In the genomic region with DNA sequence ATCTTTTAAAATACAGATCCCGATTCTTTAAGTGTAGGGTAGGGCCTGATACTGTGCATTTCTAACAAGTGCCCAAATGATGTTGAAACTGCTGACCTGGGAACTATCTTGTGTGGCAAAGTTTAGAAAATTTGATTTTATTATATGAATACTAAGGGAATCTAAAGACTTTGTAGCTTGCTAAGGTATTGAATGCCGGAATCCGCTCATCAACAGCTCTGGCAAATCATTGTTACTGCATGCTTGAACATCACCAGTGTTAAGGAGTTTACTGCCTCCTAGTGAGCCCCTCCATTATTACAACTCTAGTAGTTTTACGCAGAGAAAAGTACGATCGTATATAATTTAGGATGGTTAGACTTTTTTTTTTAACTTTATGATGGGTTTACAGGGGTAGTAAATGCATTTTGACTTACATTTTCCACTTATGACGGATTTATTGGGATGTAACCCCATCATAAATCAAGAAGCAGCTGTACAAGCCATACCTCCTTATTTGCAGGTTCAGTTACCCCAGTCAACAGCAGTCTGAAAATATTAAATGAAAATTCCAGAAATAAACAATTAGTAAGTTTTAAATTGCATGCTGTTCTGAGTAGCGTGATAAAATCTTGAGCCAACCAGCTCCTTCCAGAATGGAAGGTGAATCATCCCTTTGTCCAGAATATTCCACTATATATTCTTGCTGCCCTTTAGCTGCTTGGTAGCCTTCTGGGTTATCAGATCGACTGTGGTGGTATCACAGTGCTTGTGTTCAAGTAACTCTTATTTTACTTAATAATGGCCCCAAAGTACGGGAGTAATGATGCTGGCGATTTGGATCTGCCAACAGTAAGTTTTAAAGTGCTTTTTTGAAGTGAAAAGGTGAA, we compare ENCODE assay signal across 8 cellular contexts. TPM values are rescaled to one million over a fixed set of nuclear protein-coding genes. Genes with fewer than 3 reads are reported as not detected.
A peak's percentile ranks its signal among the peaks of the same experiment; 100 is the strongest.
DNase-seq lines count a peak whose midpoint lies in the region; ATAC-seq and TF ChIP-seq lines count a peak whose summit lies in the region.

No MANE protein-coding gene starts in this region.

- CTCF ChIA-PET in CD4-positive, alpha-beta memory T cell (lab: Charles Lee; ENCODE audit: partially characterized antibody), result interaction anchor here (0.7 to 4.4 kb wide), 11 partner anchors 10 to 536 kb away, joined by 3 to 42 read pairs (median 5); a partner anchor contains a TSS

- H3K4me1 Mint-ChIP-seq in CD4-positive, alpha-beta memory T cell, result peaks cover 33 to 48% (median 41%) of the 10 kb centered on the region in 4 donors

- ATAC-seq in GM19025 (IDR thresholded peaks at IDR 0.05; ENCODE audit: low read depth, unreplicated experiment) (peak; percentile 30), HG03175 (IDR thresholded peaks at IDR 0.05; ENCODE audit: unreplicated experiment) (peak; percentile 63), lower lobe of right lung (peak; percentile 81 to 82)

- intact Hi-C loops in CD4-positive, alpha-beta memory T cell (cut with micrococcal nuclease), result loop anchor here (1.0 to 10.0 kb wide), 4 partner anchors 31 to 1051 kb away; a partner anchor contains a TSS
- intact Hi-C loops in lower lobe of right lung (cut with DNase I), result no loop called here

- peak overlapping the region; percentile 88 to 89 for H3K4me3 ChIP-seq in CD4-positive, alpha-beta memory T cell (ENCODE audit: low read length in 2 of 2)
- H3K4me3 ChIP-seq in effector memory CD4-positive, alpha-beta T cell (ENCODE audit: insufficient read depth, low read depth, low read length, poor library complexity, severe bottlenecking), result peak overlapping the region; percentile 74
- peak overlapping the region; percentile 79 for H3K4me3 ChIP-seq in lower lobe of right lung

- peak overlapping the region; percentile 93 to 100 (median 96) for H3K4me3 Mint-ChIP-seq in CD4-positive, alpha-beta memory T cell

- H3K4me1 ChIP-seq in CD4-positive, alpha-beta memory T cell (ENCODE audit: insufficient read depth, low read length), result peaks cover 37% of the 10 kb centered on the region
- peaks cover 3% of the 10 kb centered on the region for H3K4me1 ChIP-seq in effector memory CD4-positive, alpha-beta T cell (ENCODE audit: control insufficient read depth, insufficient read depth, low read length, poor library complexity, severe bottlenecking)
- peaks cover 45% of the 10 kb centered on the region for H3K4me1 ChIP-seq in lower lobe of right lung

- peak overlapping the region; percentile 85 to 99 (median 96) for H3K27ac Mint-ChIP-seq in CD4-positive, alpha-beta memory T cell

- H3K9me3 ChIP-seq in CD4-positive, alpha-beta memory T cell (ENCODE audit: control insufficient read depth in 1 of 2, low read length in 2 of 2), result no peaks in the 10 kb centered on the region
- no peaks in the 10 kb centered on the region for H3K9me3 ChIP-seq in effector memory CD4-positive, alpha-beta T cell (ENCODE audit: control insufficient read depth, low read length)
- H3K9me3 ChIP-seq in lower lobe of right lung, result no peaks in the 10 kb centered on the region

- peaks cover 17 to 43% of the 10 kb centered on the region in 2 donors for H3K36me3 Mint-ChIP-seq in CD4-positive, alpha-beta memory T cell

- TF ChIP-seq CTCF in lower lobe of right lung (IDR thresholded peaks at IDR 0.05), result peak; percentile 65

- H3K27me3 ChIP-seq in CD4-positive, alpha-beta memory T cell (ENCODE audit: insufficient read depth, low read length), result no peaks in the 10 kb centered on the region
- H3K27me3 ChIP-seq in effector memory CD4-positive, alpha-beta T cell (replicated peaks; ENCODE audit: control insufficient read depth, insufficient read depth, low read length, poor library complexity, severe bottlenecking), result no peaks in the 10 kb centered on the region
- H3K27me3 ChIP-seq in lower lobe of right lung (ENCODE audit: low read depth), result no peaks in the 10 kb centered on the region

- DNase-seq in CD4-positive, alpha-beta memory T cell, result peak; percentile 57 to 75 (median 69)
- peak; percentile 81 for DNase-seq in NCI-H2107 treated with DMSO at 0.1 percent for 48 hours (lab: John Stamatoyannopoulos, UW; ENCODE audit: unreplicated experiment)
- DNase-seq in UCSD-AML1 (lab: John Stamatoyannopoulos, UW; ENCODE audit: unreplicated experiment), result peak; percentile 11
- peak in 2 of 3 donors; percentile 8 to 27 for DNase-seq in effector memory CD4-positive, alpha-beta T cell
- no peak for DNase-seq in lower lobe of right lung
- peak in 25 of 49 donors; percentile 1 to 72 (median 10) for DNase-seq in substantia nigra (lab: John Stamatoyannopoulos, UW)

- no peaks in the 10 kb centered on the region for H3K9me3 Mint-ChIP-seq in CD4-positive, alpha-beta memory T cell

- POLR2A ChIA-PET in CD4-positive, alpha-beta memory T cell (lab: Charles Lee; ENCODE audit: partially characterized antibody), result interaction anchor here (1.0 to 2.2 kb wide), 6 partner anchors 9 to 1052 kb away, joined by 3 to 15 read pairs (median 4); a partner anchor contains a TSS

- peaks cover 17% of the 10 kb centered on the region for H3K36me3 ChIP-seq in CD4-positive, alpha-beta memory T cell (ENCODE audit: insufficient read depth, low read length)
- peaks cover 16% of the 10 kb centered on the region for H3K36me3 ChIP-seq in effector memory CD4-positive, alpha-beta T cell (ENCODE audit: control insufficient read depth, insufficient read depth, low read length)
- peaks cover 24% of the 10 kb centered on the region for H3K36me3 ChIP-seq in lower lobe of right lung

- no peaks in the 10 kb centered on the region for H3K27me3 Mint-ChIP-seq in CD4-positive, alpha-beta memory T cell

- peak overlapping the region; percentile 75 for H3K27ac ChIP-seq in CD4-positive, alpha-beta memory T cell (ENCODE audit: low read depth, low read length)
- peak overlapping the region; percentile 71 for H3K27ac ChIP-seq in effector memory CD4-positive, alpha-beta T cell (ENCODE audit: insufficient read depth, low read length, poor library complexity, severe bottlenecking)
- H3K27ac ChIP-seq in lower lobe of right lung, result peak overlapping the region; percentile 86
- peak overlapping the region; percentile 91 for H3K27ac ChIP-seq in substantia nigra (ENCODE audit: low read depth, low read length, poor library complexity, severe bottlenecking)

RNA-seq across cellular contexts. Expression of a gene that starts 0.9 kb away (rescaled TPM):
- total RNA-seq in CD4-positive, alpha-beta memory T cell, result 10 to 100 TPM; 17.0 to 19.9 TPM
- polyA plus RNA-seq in CD4-positive, alpha-beta memory T cell, result 10 to 100 TPM in 1 of 2 donors, 1 to 10 TPM in 1; 7.3 to 12.9 TPM
- total RNA-seq in lower lobe of right lung, result 21.6 TPM

RNA-seq across cellular contexts. Expression of a gene that starts 1.0 kb away (rescaled TPM):
- total RNA-seq in CD4-positive, alpha-beta memory T cell, result 10 to 100 TPM; 18.4 to 19.1 TPM
- polyA plus RNA-seq in CD4-positive, alpha-beta memory T cell, result 10 to 100 TPM; 55.6 to 66.9 TPM
- total RNA-seq in lower lobe of right lung, result 34.8 TPM

Comparison
In these comparisons a context has a peak if more than half of its experiments do, and no peak if none do; other contexts are left out.
1. ATAC-seq: peak in every context shown above with its lines; median percentile 82 in lower lobe of right lung; 63 in HG03175; 30 in GM19025.